ENCODE assay signal across 9 cellular contexts in the genomic region with DNA sequence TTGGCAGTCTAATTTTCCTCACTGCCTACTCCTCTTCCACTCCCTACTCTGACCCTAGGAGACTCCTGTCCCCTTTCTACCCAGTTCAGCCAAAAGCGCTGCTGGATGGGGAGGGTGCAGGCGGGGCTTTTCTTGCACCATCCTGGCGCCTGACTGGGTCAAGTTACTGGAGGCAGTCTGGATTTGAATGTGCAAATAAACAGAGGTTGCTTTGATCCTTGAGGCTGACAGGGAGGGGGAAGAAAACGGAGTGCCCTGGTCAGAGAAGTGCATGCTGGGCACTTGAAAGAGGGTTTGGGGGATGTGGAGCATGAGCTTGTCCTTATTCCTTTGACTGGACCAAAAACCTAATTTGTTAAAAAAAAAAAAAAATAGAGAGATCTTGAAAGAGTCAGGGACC.
A peak's percentile ranks its signal among the peaks of the same experiment; 100 is the strongest.
DNase-seq lines count a peak whose midpoint lies in the region; ATAC-seq and TF ChIP-seq lines count a peak whose summit lies in the region.
"Had no signal": no experiment of that assay in that cellular context is flagged by ENCODE, and none has a peak within 500 bp of the region (broad histone marks: within the 10 kb centered on the region; RNA-seq: fewer than 3 reads in every experiment).

No MANE protein-coding gene starts in this region.

- no peak overlapping the region for H3K18ac ChIP-seq in mesenchymal stem cell (ENCODE audit: low read depth in 1 of 2, low read length in 2 of 2)

- DNase-seq in DMS153 (lab: John Stamatoyannopoulos, UW): peak; percentile 91
- DNase-seq in breast epithelium (ENCODE audit: low spot score in 2 of 2): peak in 1 of 2 donors; percentile 34
- DNase-seq in mesenchymal stem cell: peak; percentile 5
- DNase-seq in activated effector memory CD4-positive, alpha-beta T cell treated with anti-CD3 and anti-CD28 coated beads, Interleukin-2, amount 50 U/mL, for 16 hours: no peak
- no peak for DNase-seq in GM10266 (ENCODE audit: extremely low spot score)
- no peak for DNase-seq in NCI-H774 (lab: John Stamatoyannopoulos, UW)
- DNase-seq: activated CD8-positive, alpha-beta T cell treated with anti-CD3 and anti-CD28 coated beads, Interleukin-2, amount 10 ng/mL, durations not matched to agents 7 days and 5 days had no signal

- H2BK12ac ChIP-seq in mesenchymal stem cell (ENCODE audit: low read length in 2 of 2): no peak overlapping the region

- no peak overlapping the region for H4K91ac ChIP-seq in mesenchymal stem cell (ENCODE audit: low read length)

- intact Hi-C loops in breast epithelium (cut with DNase I; ENCODE audit: low total_unique reads): no loop called here

- TF ChIP-seq RAD21 in Ishikawa (IDR thresholded peaks at IDR 0.05; ENCODE audit: low read depth): no peak

- no peak overlapping the region for H2AFZ ChIP-seq in mesenchymal stem cell (ENCODE audit: low read depth, low read length)

- no peak for TF ChIP-seq POLR2A in breast epithelium (IDR thresholded peaks at IDR 0.05)

- H3K36me3 ChIP-seq in breast epithelium: no peaks in the 10 kb centered on the region
- H3K36me3 ChIP-seq in mesenchymal stem cell (ENCODE audit: control insufficient read depth in 1 of 2, insufficient read depth in 2 of 2, low read depth in 1 of 2, low read length in 2 of 2): no peaks in the 10 kb centered on the region

- no peak overlapping the region for H2BK120ac ChIP-seq in mesenchymal stem cell (ENCODE audit: low read depth, low read length)

- WGBS in mesenchymal stem cell: 15% methylated on average over 4 of the region's 4 CpGs

- no peak for TF ChIP-seq EP300 in Ishikawa (IDR thresholded peaks at IDR 0.05; ENCODE audit: borderline replicate concordance)

- H3K79me1 ChIP-seq in mesenchymal stem cell (replicated peaks; ENCODE audit: low read length, poor library complexity, severe bottlenecking): no peaks in the 10 kb centered on the region

- no peak overlapping the region for H2AK5ac ChIP-seq in mesenchymal stem cell (ENCODE audit: low read length, severe bottlenecking)

- H3K23ac ChIP-seq in mesenchymal stem cell (ENCODE audit: low read length in 2 of 2): no peak overlapping the region

- H2BK5ac ChIP-seq in mesenchymal stem cell (ENCODE audit: low read depth, low read length, poor library complexity, severe bottlenecking): no peak overlapping the region

- no peak overlapping the region for H3K9ac ChIP-seq in mesenchymal stem cell (ENCODE audit: low read length)

- TF ChIP-seq CTCF in breast epithelium (IDR thresholded peaks at IDR 0.05) (no peak), GM10266 (IDR thresholded peaks at IDR 0.05; ENCODE audit: control insufficient read depth, insufficient read depth, low read depth, missing control alignments) (no peak)

- H4K8ac ChIP-seq in mesenchymal stem cell (ENCODE audit: low read length): no peak overlapping the region

- no peak overlapping the region for H3K4me2 ChIP-seq in mesenchymal stem cell (ENCODE audit: low read length, poor library complexity, severe bottlenecking)

- H3K4ac ChIP-seq in mesenchymal stem cell (ENCODE audit: low read depth in 1 of 2, low read length in 2 of 2): no peak overlapping the region

- peak overlapping the region; percentile 55 to 64 for H3K27ac ChIP-seq in breast epithelium
- H3K27ac ChIP-seq in mesenchymal stem cell (ENCODE audit: low read length, poor library complexity, severe bottlenecking): no peak overlapping the region

- no peak for ATAC-seq in GM19328 (IDR thresholded peaks at IDR 0.05; ENCODE audit: unreplicated experiment)
- ATAC-seq: activated CD8-positive, alpha-beta T cell treated with anti-CD3 and anti-CD28 coated beads, Interleukin-2, amount 10 ng/mL, durations not matched to agents 7 days and 5 days had no signal

- no peak overlapping the region for H3K14ac ChIP-seq in mesenchymal stem cell (ENCODE audit: low read length in 2 of 2)

- peaks cover under 1 to 5% of the 10 kb centered on the region in 2 donors for H3K9me3 ChIP-seq in breast epithelium
- peaks cover 4% of the 10 kb centered on the region for H3K9me3 ChIP-seq in mesenchymal stem cell (ENCODE audit: control insufficient read depth, low read length)

- H3K4me3 ChIP-seq in breast epithelium (no peak overlapping the region), mesenchymal stem cell (ENCODE audit: insufficient read depth in 1 of 2, low read depth in 1 of 2, low read length in 2 of 2) (no peak overlapping the region)

- H3K27me3 ChIP-seq in breast epithelium: no peaks in the 10 kb centered on the region
- peaks cover 18 to 21% of the 10 kb centered on the region in 2 experiments for H3K27me3 ChIP-seq in mesenchymal stem cell (ENCODE audit: control insufficient read depth in 1 of 2, insufficient read depth in 1 of 2, low read length in 2 of 2)

- peaks cover 0 to 10% of the 10 kb centered on the region in 2 donors for H3K4me1 ChIP-seq in breast epithelium
- H3K4me1 ChIP-seq in mesenchymal stem cell (ENCODE audit: control insufficient read depth, insufficient read depth, low read depth, low read length): no peaks in the 10 kb centered on the region

- H2BK15ac ChIP-seq in mesenchymal stem cell (ENCODE audit: low read depth, poor library complexity, severe bottlenecking): no peak overlapping the region

TF ChIP-seq in Ishikawa, 13 proteins besides CTCF, POLR2A, EP300 and RAD21:
- 0 out of 2 replicates have a peak, but pooled peaks have one; percentile 17 for TF ChIP-seq CEBPB (IDR thresholded peaks at IDR 0.05)
- TF ChIP-seq MAX (IDR thresholded peaks at IDR 0.05): no peak
TF ChIP-seq in Ishikawa: peak in this region for 1.

Comparison
In these comparisons a context has a peak if more than half of its experiments do, and no peak if none do; other contexts are left out.
1. DNase-seq: peak in DMS153 (single experiment) and mesenchymal stem cell (single experiment); none in activated effector memory CD4-positive, alpha-beta T cell treated with anti-CD3 and anti-CD28 coated beads, Interleukin-2, amount 50 U/mL, for 16 hours (single experiment), GM10266 (single experiment) and NCI-H774 (single experiment).